In the genomic region with DNA sequence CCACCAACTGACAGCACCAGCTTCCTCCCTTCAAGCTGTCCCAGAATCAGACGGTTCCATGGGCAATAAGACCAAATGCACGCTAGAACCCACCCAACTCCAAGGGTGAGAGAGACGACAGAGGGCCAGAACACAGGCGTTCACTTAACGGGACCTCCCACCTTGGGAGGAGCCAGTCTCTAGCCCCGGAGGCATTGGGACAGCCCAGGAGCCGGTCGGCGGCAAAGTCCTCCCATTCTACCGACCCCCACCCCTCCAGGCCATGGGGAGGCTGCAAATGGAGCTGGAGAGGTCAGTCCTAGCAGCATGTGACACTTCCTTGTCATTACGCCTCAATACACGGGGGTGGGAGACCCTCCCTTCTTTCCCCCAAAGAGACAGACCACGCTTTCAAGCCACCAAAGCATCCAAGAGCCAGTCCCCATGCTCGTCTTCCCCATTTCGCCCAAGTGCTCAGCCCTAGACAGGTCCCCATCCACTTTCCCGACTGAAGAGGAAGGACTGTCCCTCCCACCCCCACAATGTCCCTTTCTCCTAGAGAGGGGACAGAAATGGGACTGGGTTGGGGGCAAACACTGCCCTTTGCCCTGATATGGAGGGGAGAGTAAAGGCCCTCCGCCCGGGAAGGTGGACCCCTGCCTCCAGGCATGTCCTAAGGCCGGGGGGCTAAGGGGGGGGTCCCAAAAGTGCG, we compare ENCODE assay signal across 8 cellular contexts. TPM values are rescaled to one million over a fixed set of nuclear protein-coding genes. Genes with fewer than 3 reads are reported as not detected.
A peak's percentile ranks its signal among the peaks of the same experiment; 100 is the strongest.
DNase-seq lines count a peak whose midpoint lies in the region; ATAC-seq lines count a peak whose summit lies in the region.

No MANE protein-coding gene starts in this region.

- H3K36me3 Mint-ChIP-seq in T-cell (peaks cover 15% of the 10 kb centered on the region), memory B cell (peaks cover 6% of the 10 kb centered on the region)

- in situ Hi-C loops in ACHN (cut with HindIII; ENCODE audit: low pct_ligation_motif_present, low pct_unique_long_range_greater_than_20kb, low sequenced_read_pairs) = no loop called here

- CTCF ChIA-PET in T-cell (lab: Charles Lee) = interaction anchor here in 1 of 2 donors (0.6 kb wide), 1 partner anchor 46 kb away, joined by 4 read pairs; no protein-coding TSS in a partner anchor

- H3K4me3 Mint-ChIP-seq in T-cell (peak overlapping the region; percentile 83 to 86 (median 83)), memory B cell (peak overlapping the region; percentile 86)

- intact Hi-C loops in posterior cingulate gyrus (cut with DNase I) = loop anchor here (2.0 kb wide), 1 partner anchor 31 kb away; a partner anchor contains a TSS

- H3K9me3 Mint-ChIP-seq in T-cell (no peaks in the 10 kb centered on the region), memory B cell (no peaks in the 10 kb centered on the region)

- H3K4me3 ChIP-seq in subcutaneous abdominal adipose tissue (ENCODE audit: low read depth in 1 of 5, low read length in 5 of 5) = peak overlapping the region; percentile 70 to 94 (median 82)

- H3K27ac Mint-ChIP-seq in T-cell (peak overlapping the region; percentile 73 to 85), memory B cell (no peak overlapping the region)

- H3K4me1 ChIP-seq in subcutaneous abdominal adipose tissue (ENCODE audit: control insufficient read depth in 5 of 5, insufficient read depth in 5 of 5, low read length in 5 of 5) = peaks cover 2 to 43% (median 29%) of the 10 kb centered on the region in 5 donors

- H3K9ac ChIP-seq in subcutaneous abdominal adipose tissue (ENCODE audit: low read length in 5 of 5) = peak overlapping the region; percentile 48 to 96 (median 84)

- DNase-seq in ACHN (peak; percentile 42), GM19240 (ENCODE audit: insufficient read length, low spot score) (peak; percentile 61), T-cell (peak in 3 of 34 experiments; percentile 12 to 23 (median 14)), dermis blood vessel endothelial cell (peak; percentile 71), memory B cell (ENCODE audit: low spot score in 2 of 2) (no peak), posterior cingulate gyrus (no peak)

- H3K4me1 Mint-ChIP-seq in T-cell (peaks cover 35 to 44% (median 37%) of the 10 kb centered on the region in 3 donors), memory B cell (peaks cover 22% of the 10 kb centered on the region)

- ATAC-seq in T-cell (replicated peaks in 1 of 4) (no peak), memory B cell (ENCODE audit: low read depth) (no peak), GM18873 (IDR thresholded peaks at IDR 0.05; ENCODE audit: low FRiP score, unreplicated experiment) (no peak)

- H3K27me3 Mint-ChIP-seq in T-cell (no peaks in the 10 kb centered on the region), memory B cell (no peaks in the 10 kb centered on the region)

- H3K27ac ChIP-seq in subcutaneous abdominal adipose tissue (ENCODE audit: low read depth, low read length) = peak overlapping the region; percentile 69

- peaks cover 0 to 36% (median 35%) of the 10 kb centered on the region in 5 donors for H3K36me3 ChIP-seq in subcutaneous abdominal adipose tissue (ENCODE audit: control insufficient read depth in 5 of 5, insufficient read depth in 5 of 5, low read length in 5 of 5)

- H3K27me3 ChIP-seq in subcutaneous abdominal adipose tissue (ENCODE audit: control insufficient read depth in 5 of 5, insufficient read depth in 4 of 5, low read length in 5 of 5) = no peaks in the 10 kb centered on the region

- H3K9me3 ChIP-seq in subcutaneous abdominal adipose tissue (ENCODE audit: control insufficient read depth in 5 of 5, low read length in 5 of 5) = peaks cover 0 to 3% (median 0%) of the 10 kb centered on the region in 5 donors

- POLR2A ChIA-PET in T-cell (lab: Charles Lee) = interaction anchor here in 1 of 2 donors (0.6 kb wide), 2 partner anchors 92 to 1507 kb away, joined by 3 read pairs; no protein-coding TSS in a partner anchor

RNA-seq across cellular contexts. Expression of a gene that starts 1.0 kb away (rescaled TPM):
- total RNA-seq in T-cell (100 to 1,000 TPM; 147 to 194 (median 189) TPM), dermis blood vessel endothelial cell (78.3 and 238 TPM in 2 replicates)

RNA-seq across cellular contexts. Expression of a gene that starts 9.9 kb away (rescaled TPM):
- total RNA-seq in T-cell = under 1 TPM in 3 of 5 donors, not detected in 2; 0.33 to 0.35 (median 0.33) TPM
- 0.05 TPM in 1 of 2 replicates, not detected in the other for total RNA-seq in dermis blood vessel endothelial cell

RNA-seq across cellular contexts. Expression of a gene that starts 30.7 kb away (rescaled TPM):
- 10 to 100 TPM; 52.6 to 63.1 (median 60.3) TPM for total RNA-seq in T-cell
- total RNA-seq in dermis blood vessel endothelial cell = 41.4 and 74.5 TPM in 2 replicates

RNA-seq across cellular contexts. Expression of a gene that starts 35.9 kb away (rescaled TPM):
- total RNA-seq in T-cell = 10 to 100 TPM; 15.5 to 28.0 (median 25.5) TPM
- total RNA-seq in dermis blood vessel endothelial cell = 20.4 and 62.0 TPM in 2 replicates

RNA-seq across cellular contexts. Expression of a gene that starts 40.4 kb away (rescaled TPM):
- total RNA-seq in T-cell = 1 to 10 TPM; 5.7 to 6.5 (median 5.9) TPM
- not detected in 2 replicates for total RNA-seq in dermis blood vessel endothelial cell

Comparison
In these comparisons a context has a peak if more than half of its experiments do, and no peak if none do; other contexts are left out.
1. DNase-seq: peak in ACHN (single experiment), GM19240 (single experiment) and dermis blood vessel endothelial cell (single experiment); none in memory B cell (0 of 2) and posterior cingulate gyrus (0 of 10).